Comparison of ENCODE assay signal across 1 cellular context in genomic region chr10:118108194-118109026, GRCh38.
A peak's percentile ranks its signal among the peaks of the same experiment; 100 is the strongest.
TF ChIP-seq lines count a peak whose summit lies in the region.

No MANE protein-coding gene starts in this region.

TF ChIP-seq in HEK293, 187 proteins besides CTCF, POLR2A, EP300 and RAD21 (continued from another document):
- TF ChIP-seq ZNF18 (tag by site-specific recombination; IDR thresholded peaks at IDR 0.05) (peak; percentile 57), ZNF112 (tag by site-specific recombination; IDR thresholded peaks at IDR 0.05) (no peak), ZFP37 (tag by site-specific recombination; IDR thresholded peaks at IDR 0.05) (no peak), ZXDB (tag by site-specific recombination; IDR thresholded peaks at IDR 0.05) (0 out of 2 replicates have a peak, but pooled peaks have one; percentile 18), EGR2 (tag by site-specific recombination; IDR thresholded peaks at IDR 0.05; ENCODE audit: low read depth) (no peak), HOXC10 (CRISPR knock-in tag; IDR thresholded peaks at IDR 0.05) (no peak), ZNF292 (tag by site-specific recombination; IDR thresholded peaks at IDR 0.05; ENCODE audit: borderline replicate concordance, low read depth) (no peak), ZNF510 (tag by site-specific recombination; IDR thresholded peaks at IDR 0.05; ENCODE audit: insufficient replicate concordance) (no peak), ZFP41 (tag by site-specific recombination; IDR thresholded peaks at IDR 0.05; ENCODE audit: borderline replicate concordance) (no peak), ZNF701 (tag by site-specific recombination; IDR thresholded peaks at IDR 0.05) (no peak), GLI2 (tag by site-specific recombination; IDR thresholded peaks at IDR 0.05; ENCODE audit: borderline replicate concordance, low read depth) (no peak), ZNF549 (tag by site-specific recombination; IDR thresholded peaks at IDR 0.05) (no peak), GLIS2 (tag by site-specific recombination; IDR thresholded peaks at IDR 0.05) (peak; percentile 17; the same call in 1 of the 2 replicates), HOXA7 (CRISPR knock-in tag; IDR thresholded peaks at IDR 0.05; ENCODE audit: borderline replicate concordance) (no peak), ZNF148 (tag by site-specific recombination; IDR thresholded peaks at IDR 0.05; ENCODE audit: borderline replicate concordance) (no peak), ZBTB48 (tag by site-specific recombination; IDR thresholded peaks at IDR 0.05) (no peak), REPIN1 (tag by site-specific recombination; IDR thresholded peaks at IDR 0.05; ENCODE audit: low read depth) (no peak), ZNF48 (tag by site-specific recombination; IDR thresholded peaks at IDR 0.05) (no peak), ZNF10 (tag by site-specific recombination; IDR thresholded peaks at IDR 0.05) (no peak), ZNF571 (tag by site-specific recombination; IDR thresholded peaks at IDR 0.05) (no peak), ZNF157 (tag by site-specific recombination; IDR thresholded peaks at IDR 0.05) (no peak), ZNF132 (tag by site-specific recombination; IDR thresholded peaks at IDR 0.05; ENCODE audit: borderline replicate concordance) (no peak), ZSCAN5A (tag by site-specific recombination; IDR thresholded peaks at IDR 0.05) (no peak), TRIM28 (IDR thresholded peaks at IDR 0.05; ENCODE audit: borderline replicate concordance, low read length) (peak; percentile 66; the same call in 1 of the 2 replicates), ZSCAN23 (tag by site-specific recombination; IDR thresholded peaks at IDR 0.05) (no peak), ZNF121 (tag by site-specific recombination; IDR thresholded peaks at IDR 0.05) (0 out of 2 replicates have a peak, but pooled peaks have one; percentile 8), ZNF24 (tag by site-specific recombination; IDR thresholded peaks at IDR 0.05) (peak; percentile 86), ZNF658 (tag by site-specific recombination; IDR thresholded peaks at IDR 0.05) (no peak), ZNF776 (tag by site-specific recombination; IDR thresholded peaks at IDR 0.05; ENCODE audit: borderline replicate concordance) (no peak), ZNF350 (tag by site-specific recombination; IDR thresholded peaks at IDR 0.05) (no peak), ZNF654 (tag by site-specific recombination; IDR thresholded peaks at IDR 0.05; ENCODE audit: low read depth) (no peak), ZNF501 (tag by site-specific recombination; IDR thresholded peaks at IDR 0.05) (no peak), MZF1 (tag by site-specific recombination; IDR thresholded peaks at IDR 0.05; ENCODE audit: borderline replicate concordance) (no peak; the same call in 1 of the 2 replicates), ZFHX2 (tag by site-specific recombination; conservative IDR thresholded peaks at IDR 0.05) (no peak), SCRT1 (tag by site-specific recombination; IDR thresholded peaks at IDR 0.05; ENCODE audit: borderline replicate concordance) (peak; percentile 56; the same call in 1 of the 2 replicates), ZNF529 (tag by site-specific recombination; IDR thresholded peaks at IDR 0.05; ENCODE audit: insufficient replicate concordance) (no peak), ZNF830 (tag by site-specific recombination; IDR thresholded peaks at IDR 0.05; ENCODE audit: low read depth) (no peak), ZNF2 (tag by site-specific recombination; IDR thresholded peaks at IDR 0.05) (no peak)
- TF ChIP-seq, protein P1, sequence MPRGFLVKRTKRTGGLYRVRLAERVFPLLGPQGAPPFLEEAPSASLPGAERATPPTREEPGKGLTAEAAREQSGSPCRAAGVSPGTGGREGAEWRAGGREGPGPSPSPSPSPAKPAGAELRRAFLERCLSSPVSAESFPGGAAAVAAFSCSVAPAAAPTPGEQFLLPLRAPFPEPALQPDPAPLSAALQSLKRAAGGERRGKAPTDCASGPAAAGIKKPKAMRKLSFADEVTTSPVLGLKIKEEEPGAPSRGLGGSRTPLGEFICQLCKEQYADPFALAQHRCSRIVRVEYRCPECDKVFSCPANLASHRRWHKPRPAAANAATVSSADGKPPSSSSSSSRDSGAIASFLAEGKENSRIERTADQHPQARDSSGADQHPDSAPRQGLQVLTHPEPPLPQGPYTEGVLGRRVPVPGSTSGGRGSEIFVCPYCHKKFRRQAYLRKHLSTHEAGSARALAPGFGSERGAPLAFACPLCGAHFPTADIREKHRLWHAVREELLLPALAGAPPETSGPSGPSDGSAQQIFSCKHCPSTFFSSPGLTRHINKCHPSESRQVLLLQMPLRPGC (tag by site-specific recombination; IDR thresholded peaks at IDR 0.05), result no peak
- TF ChIP-seq, protein P2, sequence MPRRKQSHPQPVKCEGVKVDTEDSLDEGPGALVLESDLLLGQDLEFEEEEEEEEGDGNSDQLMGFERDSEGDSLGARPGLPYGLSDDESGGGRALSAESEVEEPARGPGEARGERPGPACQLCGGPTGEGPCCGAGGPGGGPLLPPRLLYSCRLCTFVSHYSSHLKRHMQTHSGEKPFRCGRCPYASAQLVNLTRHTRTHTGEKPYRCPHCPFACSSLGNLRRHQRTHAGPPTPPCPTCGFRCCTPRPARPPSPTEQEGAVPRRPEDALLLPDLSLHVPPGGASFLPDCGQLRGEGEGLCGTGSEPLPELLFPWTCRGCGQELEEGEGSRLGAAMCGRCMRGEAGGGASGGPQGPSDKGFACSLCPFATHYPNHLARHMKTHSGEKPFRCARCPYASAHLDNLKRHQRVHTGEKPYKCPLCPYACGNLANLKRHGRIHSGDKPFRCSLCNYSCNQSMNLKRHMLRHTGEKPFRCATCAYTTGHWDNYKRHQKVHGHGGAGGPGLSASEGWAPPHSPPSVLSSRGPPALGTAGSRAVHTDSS (tag by site-specific recombination; IDR thresholded peaks at IDR 0.05), result no peak
- TF ChIP-seq, protein P3, sequence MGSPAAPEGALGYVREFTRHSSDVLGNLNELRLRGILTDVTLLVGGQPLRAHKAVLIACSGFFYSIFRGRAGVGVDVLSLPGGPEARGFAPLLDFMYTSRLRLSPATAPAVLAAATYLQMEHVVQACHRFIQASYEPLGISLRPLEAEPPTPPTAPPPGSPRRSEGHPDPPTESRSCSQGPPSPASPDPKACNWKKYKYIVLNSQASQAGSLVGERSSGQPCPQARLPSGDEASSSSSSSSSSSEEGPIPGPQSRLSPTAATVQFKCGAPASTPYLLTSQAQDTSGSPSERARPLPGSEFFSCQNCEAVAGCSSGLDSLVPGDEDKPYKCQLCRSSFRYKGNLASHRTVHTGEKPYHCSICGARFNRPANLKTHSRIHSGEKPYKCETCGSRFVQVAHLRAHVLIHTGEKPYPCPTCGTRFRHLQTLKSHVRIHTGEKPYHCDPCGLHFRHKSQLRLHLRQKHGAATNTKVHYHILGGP (tag by site-specific recombination; IDR thresholded peaks at IDR 0.05), result no peak
- TF ChIP-seq, protein P4, sequence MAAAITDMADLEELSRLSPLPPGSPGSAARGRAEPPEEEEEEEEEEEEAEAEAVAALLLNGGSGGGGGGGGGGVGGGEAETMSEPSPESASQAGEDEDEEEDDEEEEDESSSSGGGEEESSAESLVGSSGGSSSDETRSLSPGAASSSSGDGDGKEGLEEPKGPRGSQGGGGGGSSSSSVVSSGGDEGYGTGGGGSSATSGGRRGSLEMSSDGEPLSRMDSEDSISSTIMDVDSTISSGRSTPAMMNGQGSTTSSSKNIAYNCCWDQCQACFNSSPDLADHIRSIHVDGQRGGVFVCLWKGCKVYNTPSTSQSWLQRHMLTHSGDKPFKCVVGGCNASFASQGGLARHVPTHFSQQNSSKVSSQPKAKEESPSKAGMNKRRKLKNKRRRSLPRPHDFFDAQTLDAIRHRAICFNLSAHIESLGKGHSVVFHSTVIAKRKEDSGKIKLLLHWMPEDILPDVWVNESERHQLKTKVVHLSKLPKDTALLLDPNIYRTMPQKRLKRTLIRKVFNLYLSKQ (tag by site-specific recombination; IDR thresholded peaks at IDR 0.05; ENCODE audit: borderline replicate concordance), result no peak
